ENCODE assay signal across 9 cellular contexts in genomic region chr17:35740997-35741931, GRCh38. TPM values are rescaled to one million over a fixed set of nuclear protein-coding genes. Genes with fewer than 3 reads are reported as not detected.
DNase-seq lines count a peak whose midpoint lies in the region; ATAC-seq, FAIRE-seq and TF ChIP-seq lines count a peak whose summit lies in the region.
"Had no signal": no experiment of that assay in that cellular context is flagged by ENCODE, and none has a peak within 500 bp of the region (broad histone marks: within the 10 kb centered on the region; RNA-seq: fewer than 3 reads in every experiment).

No MANE protein-coding gene starts in this region.

- no peak for TF ChIP-seq POLR2A in GM12892 (IDR thresholded peaks at IDR 0.05; ENCODE audit: low read depth, low read length)

- peaks cover 3 to 16% (median 10%) of the 10 kb centered on the region in 4 donors for H3K4me1 Mint-ChIP-seq in CD4-positive, alpha-beta memory T cell
- peaks cover 0 to 6% of the 10 kb centered on the region in 2 donors for H3K4me1 Mint-ChIP-seq in effector memory CD8-positive, alpha-beta T cell (ENCODE audit: low read depth in 2 of 2)
- H3K4me1 Mint-ChIP-seq in natural killer cell treated with Interleukin-12 subunit alpha and Interleukin-12 subunit beta and Interleukin-15 and Interleukin-18, amount 100 ng/mL, for 72 hours (ENCODE audit: low read depth in 2 of 2), result peaks cover 2 to 4% of the 10 kb centered on the region in 2 donors

- H3K27ac Mint-ChIP-seq in CD4-positive, alpha-beta memory T cell, result no peak overlapping the region
- no peak overlapping the region for H3K27ac Mint-ChIP-seq in effector memory CD8-positive, alpha-beta T cell
- no peak overlapping the region for H3K27ac Mint-ChIP-seq in natural killer cell treated with Interleukin-12 subunit alpha and Interleukin-12 subunit beta and Interleukin-15 and Interleukin-18, amount 100 ng/mL, for 72 hours
- H3K27ac Mint-ChIP-seq: IgD-negative memory B cell had no signal

- POLR2A ChIA-PET in CD4-positive, alpha-beta memory T cell (lab: Charles Lee; ENCODE audit: partially characterized antibody), result no interaction called here

- no peak overlapping the region for H3K27ac ChIP-seq in CD4-positive, alpha-beta memory T cell (ENCODE audit: low read depth, low read length)
- no peak overlapping the region for H3K27ac ChIP-seq in MM.1S (ENCODE audit: low read length)

- no peaks in the 10 kb centered on the region for H3F3A ChIP-seq in MM.1S (ENCODE audit: insufficient read depth, low read length)

- peak in 1 of 5 donors; percentile 10 for DNase-seq in CD4-positive, alpha-beta memory T cell
- no peak for DNase-seq in MM.1S
- DNase-seq in effector memory CD8-positive, alpha-beta T cell, result no peak
- no peak for DNase-seq in natural killer cell treated with Interleukin-12 subunit alpha and Interleukin-12 subunit beta and Interleukin-15 and Interleukin-18, amount 100 ng/mL, for 72 hours (ENCODE audit: low spot score)
- DNase-seq in NCI-H1694 (lab: John Stamatoyannopoulos, UW), result no peak
- DNase-seq in cerebellar nuclear complex (lab: John Stamatoyannopoulos, UW), result no peak
- DNase-seq in GM12892 (ENCODE audit: insufficient read length), result no peak

- no peak for FAIRE-seq in GM12892 (lab: Jason Lieb, UNC)

- peak; percentile 68 for ATAC-seq in effector memory CD8-positive, alpha-beta T cell (replicated peaks)
- peak; percentile 40 to 48 for ATAC-seq in natural killer cell treated with Interleukin-12 subunit alpha and Interleukin-12 subunit beta and Interleukin-15 and Interleukin-18, amount 100 ng/mL, for 72 hours
- no peak for ATAC-seq in GM19467 (IDR thresholded peaks at IDR 0.05; ENCODE audit: unreplicated experiment)

- H3K4me3 Mint-ChIP-seq in CD4-positive, alpha-beta memory T cell, result peak overlapping the region; percentile 15 to 85 (median 52)
- H3K4me3 Mint-ChIP-seq in effector memory CD8-positive, alpha-beta T cell, result peak overlapping the region; percentile 61 to 63
- H3K4me3 Mint-ChIP-seq in natural killer cell treated with Interleukin-12 subunit alpha and Interleukin-12 subunit beta and Interleukin-15 and Interleukin-18, amount 100 ng/mL, for 72 hours, result peak overlapping the region; percentile 38

- no peaks in the 10 kb centered on the region for H3K4me1 ChIP-seq in CD4-positive, alpha-beta memory T cell (ENCODE audit: insufficient read depth, low read length)
- H3K4me1 ChIP-seq in MM.1S (ENCODE audit: low read length), result no peaks in the 10 kb centered on the region

- H3K79me2 ChIP-seq in MM.1S (ENCODE audit: low read length), result no peaks in the 10 kb centered on the region

- H3K9me2 ChIP-seq in MM.1S (replicated peaks; ENCODE audit: insufficient read depth, low read length), result no peaks in the 10 kb centered on the region

- H3K27me3 ChIP-seq in CD4-positive, alpha-beta memory T cell (ENCODE audit: insufficient read depth, low read length), result no peaks in the 10 kb centered on the region
- peaks cover 30% of the 10 kb centered on the region for H3K27me3 ChIP-seq in MM.1S (replicated peaks; ENCODE audit: insufficient read depth, low read length)

- H3K36me3 Mint-ChIP-seq in CD4-positive, alpha-beta memory T cell, result no peaks in the 10 kb centered on the region
- H3K36me3 Mint-ChIP-seq in effector memory CD8-positive, alpha-beta T cell (ENCODE audit: insufficient read depth), result peaks cover 5% of the 10 kb centered on the region
- no peaks in the 10 kb centered on the region for H3K36me3 Mint-ChIP-seq in natural killer cell treated with Interleukin-12 subunit alpha and Interleukin-12 subunit beta and Interleukin-15 and Interleukin-18, amount 100 ng/mL, for 72 hours

- H3K27me3 Mint-ChIP-seq in CD4-positive, alpha-beta memory T cell, result peaks cover 17 to 33% of the 10 kb centered on the region in 2 donors
- peaks cover 22 to 68% of the 10 kb centered on the region in 2 donors for H3K27me3 Mint-ChIP-seq in effector memory CD8-positive, alpha-beta T cell
- peaks cover 12 to 23% of the 10 kb centered on the region in 2 donors for H3K27me3 Mint-ChIP-seq in natural killer cell treated with Interleukin-12 subunit alpha and Interleukin-12 subunit beta and Interleukin-15 and Interleukin-18, amount 100 ng/mL, for 72 hours

- H3K36me3 ChIP-seq in CD4-positive, alpha-beta memory T cell (ENCODE audit: insufficient read depth, low read length), result no peaks in the 10 kb centered on the region
- no peaks in the 10 kb centered on the region for H3K36me3 ChIP-seq in MM.1S (replicated peaks; ENCODE audit: insufficient read depth, low read length)

- no peak overlapping the region for H3K4me3 ChIP-seq in CD4-positive, alpha-beta memory T cell (ENCODE audit: low read length in 2 of 2)
- H3K4me3 ChIP-seq in MM.1S (ENCODE audit: low read length), result no peak overlapping the region

- TF ChIP-seq CTCF in MM.1S (IDR thresholded peaks at IDR 0.05; ENCODE audit: low read length), result no peak

- intact Hi-C loops in CD4-positive, alpha-beta memory T cell (cut with micrococcal nuclease), result no loop called here

- no peaks in the 10 kb centered on the region for H3K9me3 ChIP-seq in CD4-positive, alpha-beta memory T cell (ENCODE audit: control insufficient read depth in 1 of 2, low read length in 2 of 2)
- no peaks in the 10 kb centered on the region for H3K9me3 ChIP-seq in MM.1S (replicated peaks; ENCODE audit: insufficient read depth, low read length)

- H3K9ac ChIP-seq in MM.1S (ENCODE audit: low read length), result no peak overlapping the region

- H3K9me3 Mint-ChIP-seq in CD4-positive, alpha-beta memory T cell, result no peaks in the 10 kb centered on the region
- no peaks in the 10 kb centered on the region for H3K9me3 Mint-ChIP-seq in effector memory CD8-positive, alpha-beta T cell
- no peaks in the 10 kb centered on the region for H3K9me3 Mint-ChIP-seq in natural killer cell treated with Interleukin-12 subunit alpha and Interleukin-12 subunit beta and Interleukin-15 and Interleukin-18, amount 100 ng/mL, for 72 hours
- H3K9me3 Mint-ChIP-seq: IgD-negative memory B cell had no signal

- CTCF ChIA-PET in CD4-positive, alpha-beta memory T cell (lab: Charles Lee; ENCODE audit: partially characterized antibody), result interaction anchor here (1.1 to 1.9 kb wide), 2 partner anchors 22 to 570 kb away, joined by 4 to 6 read pairs; no protein-coding TSS in a partner anchor

- H4K20me1 ChIP-seq in MM.1S (ENCODE audit: insufficient read depth, low read length), result no peaks in the 10 kb centered on the region

- H3K4me2 ChIP-seq in MM.1S (ENCODE audit: low read depth, low read length), result peak overlapping the region; percentile 18; the same call in 1 of the 2 replicates

- no peak overlapping the region for H2AFZ ChIP-seq in MM.1S (ENCODE audit: low read length)

RNA-seq across cellular contexts. Expression of gene RASL10B, which starts 9.8 kb away (rescaled TPM):
- total RNA-seq in CD4-positive, alpha-beta memory T cell, result under 1 TPM in 1 of 2 experiments, not detected in 1; 0.15 TPM
- under 1 TPM in 1 of 2 donors, not detected in 1; 0.15 TPM for polyA plus RNA-seq in CD4-positive, alpha-beta memory T cell
- under 1 TPM in 1 of 2 donors, not detected in 1; 0.14 TPM for total RNA-seq in natural killer cell treated with Interleukin-12 subunit alpha and Interleukin-12 subunit beta and Interleukin-15 and Interleukin-18, amount 100 ng/mL, for 72 hours
- polyA plus RNA-seq in GM12892 (2012; ENCODE audit: missing spikeins), result not detected
- polyA plus RNA-seq: IgD-negative memory B cell had no signal

RNA-seq across cellular contexts. Expression of gene GAS2L2, which starts 11.8 kb away (rescaled TPM):
- under 1 TPM in 1 of 2 experiments, not detected in 1; 0.26 TPM for total RNA-seq in CD4-positive, alpha-beta memory T cell
- under 1 TPM in 1 of 2 donors, not detected in 1; 0.13 TPM for polyA plus RNA-seq in CD4-positive, alpha-beta memory T cell
- not detected for total RNA-seq in natural killer cell treated with Interleukin-12 subunit alpha and Interleukin-12 subunit beta and Interleukin-15 and Interleukin-18, amount 100 ng/mL, for 72 hours
- polyA plus RNA-seq in GM12892 (2012; ENCODE audit: missing spikeins), result not detected
- polyA plus RNA-seq: IgD-negative memory B cell had no signal

RNA-seq across cellular contexts. Expression of gene C17orf50, which starts 19.4 kb away (rescaled TPM):
- not detected for total RNA-seq in CD4-positive, alpha-beta memory T cell
- polyA plus RNA-seq in CD4-positive, alpha-beta memory T cell, result not detected
- not detected for total RNA-seq in natural killer cell treated with Interleukin-12 subunit alpha and Interleukin-12 subunit beta and Interleukin-15 and Interleukin-18, amount 100 ng/mL, for 72 hours
- polyA plus RNA-seq in GM12892 (2012; ENCODE audit: missing spikeins), result not detected
- polyA plus RNA-seq: IgD-negative memory B cell had no signal

RNA-seq across cellular contexts. Expression of gene MMP28, which starts 54.2 kb away (rescaled TPM):
- under 1 TPM; 0.64 to 0.96 TPM for total RNA-seq in CD4-positive, alpha-beta memory T cell
- polyA plus RNA-seq in CD4-positive, alpha-beta memory T cell, result under 1 TPM in 1 of 2 donors, not detected in 1; 0.23 TPM
- total RNA-seq in natural killer cell treated with Interleukin-12 subunit alpha and Interleukin-12 subunit beta and Interleukin-15 and Interleukin-18, amount 100 ng/mL, for 72 hours, result not detected
- not detected for polyA plus RNA-seq in GM12892 (2012; ENCODE audit: missing spikeins)
